1 cellular context compared by ENCODE assay signal in genomic region chr1:85577421-85578320, GRCh38.
TF ChIP-seq lines count a peak whose summit lies in the region.

No MANE protein-coding gene starts in this region.

TF ChIP-seq in SK-N-SH treated with all-trans-retinoic acid at 6 μM for 48 hours, 23 proteins besides CTCF, POLR2A, EP300 and RAD21 (continued from another document):
- TF ChIP-seq PPARA (CRISPR knock-in tag; IDR thresholded peaks at IDR 0.05; ENCODE audit: borderline replicate concordance), result no peak
- TF ChIP-seq POU6F1 (CRISPR knock-in tag; IDR thresholded peaks at IDR 0.05; ENCODE audit: borderline replicate concordance, low read depth), result no peak
- TF ChIP-seq TCF4 (CRISPR knock-in tag; IDR thresholded peaks at IDR 0.05; ENCODE audit: borderline replicate concordance), result no peak
TF ChIP-seq in SK-N-SH treated with all-trans-retinoic acid at 6 μM for 48 hours: peak in this region for 5.
